In genomic region chr10:102423372-102423968, GRCh38 we compare ENCODE assay signal across 10 cellular contexts. TPM values are rescaled to one million over a fixed set of nuclear protein-coding genes. Genes with fewer than 3 reads are reported as not detected.
A peak's percentile ranks its signal among the peaks of the same experiment; 100 is the strongest.
DNase-seq lines count a peak whose midpoint lies in the region; ATAC-seq and TF ChIP-seq lines count a peak whose summit lies in the region.
"Had no signal": no experiment of that assay in that cellular context is flagged by ENCODE, and none has a peak within 500 bp of the region (broad histone marks: within the 10 kb centered on the region; RNA-seq: fewer than 3 reads in every experiment).

No MANE protein-coding gene starts in this region.

- H3K36me3 Mint-ChIP-seq in activated T-helper 17 cell treated with anti-CD3 and anti-CD28 coated beads, Interleukin-2, amount 50 U/mL, for 72 hours (ENCODE audit: low read depth) = peaks cover 16% of the 10 kb centered on the region
- peaks cover 7% of the 10 kb centered on the region for H3K36me3 Mint-ChIP-seq in memory B cell
- no peaks in the 10 kb centered on the region for H3K36me3 Mint-ChIP-seq in type B pancreatic cell
- H3K36me3 Mint-ChIP-seq in activated CD8-positive, alpha-beta memory T cell treated with anti-CD3 and anti-CD28 coated beads, Interleukin-2, amount 10 ng/mL, durations not matched to agents 7 days and 5 days = peaks cover 1% of the 10 kb centered on the region

- H3K27ac Mint-ChIP-seq in activated T-helper 17 cell treated with anti-CD3 and anti-CD28 coated beads, Interleukin-2, amount 50 U/mL, for 72 hours = peak overlapping the region; percentile 41
- no peak overlapping the region for H3K27ac Mint-ChIP-seq in memory B cell
- no peak overlapping the region for H3K27ac Mint-ChIP-seq in type B pancreatic cell
- H3K27ac Mint-ChIP-seq in activated CD8-positive, alpha-beta memory T cell treated with anti-CD3 and anti-CD28 coated beads, Interleukin-2, amount 10 ng/mL, durations not matched to agents 7 days and 5 days = no peak overlapping the region

- CTCF ChIA-PET in activated CD8-positive, alpha-beta memory T cell treated with anti-CD3 and anti-CD28 coated beads, Interleukin-2, amount 10 ng/mL, durations not matched to agents 7 days and 5 days (lab: Charles Lee) = interaction anchor here (0.5 to 7.2 kb wide), 15 partner anchors 10 to 254 kb away, joined by 3 to 82 read pairs (median 7); partner anchors contain the start of genes C10orf95, CUEDC2 and ELOVL3

- peaks cover 8% of the 10 kb centered on the region for H3K27me3 ChIP-seq in left ventricle myocardium inferior (ENCODE audit: low read depth)
- H3K27me3 ChIP-seq: pancreas had no signal

- peak overlapping the region; percentile 99 for H3K4me3 Mint-ChIP-seq in activated T-helper 17 cell treated with anti-CD3 and anti-CD28 coated beads, Interleukin-2, amount 50 U/mL, for 72 hours
- H3K4me3 Mint-ChIP-seq in memory B cell = peak overlapping the region; percentile 39
- H3K4me3 Mint-ChIP-seq in type B pancreatic cell = peak overlapping the region; percentile 70
- H3K4me3 Mint-ChIP-seq in activated CD8-positive, alpha-beta memory T cell treated with anti-CD3 and anti-CD28 coated beads, Interleukin-2, amount 10 ng/mL, durations not matched to agents 7 days and 5 days = no peak overlapping the region

- peaks cover 20% of the 10 kb centered on the region for H3K4me1 Mint-ChIP-seq in activated T-helper 17 cell treated with anti-CD3 and anti-CD28 coated beads, Interleukin-2, amount 50 U/mL, for 72 hours
- H3K4me1 Mint-ChIP-seq in memory B cell = peaks cover 17% of the 10 kb centered on the region
- peaks cover 9% of the 10 kb centered on the region for H3K4me1 Mint-ChIP-seq in type B pancreatic cell (ENCODE audit: unreplicated experiment)
- H3K4me1 Mint-ChIP-seq in activated CD8-positive, alpha-beta memory T cell treated with anti-CD3 and anti-CD28 coated beads, Interleukin-2, amount 10 ng/mL, durations not matched to agents 7 days and 5 days = peaks cover 45% of the 10 kb centered on the region

- H3K36me3 ChIP-seq in left ventricle myocardium inferior = peaks cover 20% of the 10 kb centered on the region

- peak overlapping the region; percentile 95 for H3K27ac ChIP-seq in left ventricle myocardium inferior (replicated peaks)

- DNase-seq in left ventricle myocardium inferior (no peak), Right ventricle myocardium inferior (ENCODE audit: missing footprints) (no peak), memory B cell (ENCODE audit: low spot score in 2 of 2) (peak in 1 of 2 donors; percentile 12), type B pancreatic cell (ENCODE audit: extremely low spot score, unreplicated experiment) (no peak)
- no peak for DNase-seq in activated CD8-positive, alpha-beta memory T cell treated with anti-CD3 and anti-CD28 coated beads, Interleukin-2, amount 10 ng/mL, durations not matched to agents 7 days and 5 days
- DNase-seq in stimulated activated CD4-positive, alpha-beta T cell treated with anti-CD3 and anti-CD28 coated beads, Interleukin-2, amount 100 ng/mL, for 24 hours = no peak
- DNase-seq: SHP77 treated with DMSO at 0.1 percent for 48 hours had no signal

- no peaks in the 10 kb centered on the region for H3K9me3 ChIP-seq in left ventricle myocardium inferior (replicated peaks)
- H3K9me3 ChIP-seq: pancreas had no signal

- no peaks in the 10 kb centered on the region for H3K9me3 Mint-ChIP-seq in activated T-helper 17 cell treated with anti-CD3 and anti-CD28 coated beads, Interleukin-2, amount 50 U/mL, for 72 hours
- H3K9me3 Mint-ChIP-seq in memory B cell = no peaks in the 10 kb centered on the region
- H3K9me3 Mint-ChIP-seq in type B pancreatic cell = no peaks in the 10 kb centered on the region
- no peaks in the 10 kb centered on the region for H3K9me3 Mint-ChIP-seq in activated CD8-positive, alpha-beta memory T cell treated with anti-CD3 and anti-CD28 coated beads, Interleukin-2, amount 10 ng/mL, durations not matched to agents 7 days and 5 days (ENCODE audit: low read depth)

- intact Hi-C loops in left ventricle myocardium inferior (cut with micrococcal nuclease) = no loop called here
- intact Hi-C loops in Right ventricle myocardium inferior (cut with DNase I) = no loop called here

- H3K4me3 ChIP-seq in left ventricle myocardium inferior = peak overlapping the region; percentile 82

- TF ChIP-seq CTCF in left ventricle myocardium inferior (IDR thresholded peaks at IDR 0.05; ENCODE audit: borderline replicate concordance) (no peak), type B pancreatic cell (conservative IDR thresholded peaks at IDR 0.05) (no peak)

- no peak for ATAC-seq in Right ventricle myocardium inferior
- ATAC-seq in activated T-helper 17 cell treated with anti-CD3 and anti-CD28 coated beads, Interleukin-2, amount 50 U/mL, for 72 hours (replicated peaks) = no peak
- ATAC-seq in memory B cell (ENCODE audit: low read depth) = no peak
- ATAC-seq in activated CD8-positive, alpha-beta memory T cell treated with anti-CD3 and anti-CD28 coated beads, Interleukin-2, amount 10 ng/mL, durations not matched to agents 7 days and 5 days = no peak
- no peak for ATAC-seq in GM19397 (IDR thresholded peaks at IDR 0.05; ENCODE audit: unreplicated experiment)

- peaks cover 53% of the 10 kb centered on the region for H3K4me1 ChIP-seq in left ventricle myocardium inferior

- no peaks in the 10 kb centered on the region for H3K27me3 Mint-ChIP-seq in activated T-helper 17 cell treated with anti-CD3 and anti-CD28 coated beads, Interleukin-2, amount 50 U/mL, for 72 hours
- H3K27me3 Mint-ChIP-seq in memory B cell (peaks cover 4% of the 10 kb centered on the region), type B pancreatic cell (peaks cover 14% of the 10 kb centered on the region)
- H3K27me3 Mint-ChIP-seq in activated CD8-positive, alpha-beta memory T cell treated with anti-CD3 and anti-CD28 coated beads, Interleukin-2, amount 10 ng/mL, durations not matched to agents 7 days and 5 days = peaks cover 4% of the 10 kb centered on the region

RNA-seq across cellular contexts. Expression of gene FBXL15, which starts 2.8 kb away (rescaled TPM):
- total RNA-seq in left ventricle myocardium inferior = 12.3 TPM
- 8.4 TPM for total RNA-seq in Right ventricle myocardium inferior
- total RNA-seq in activated T-helper 17 cell treated with anti-CD3 and anti-CD28 coated beads, Interleukin-2, amount 50 U/mL, for 72 hours = 10 to 100 TPM; 12.6 to 15.4 TPM
- 14.8 and 19.0 TPM in 2 replicates for total RNA-seq in type B pancreatic cell (ENCODE audit: low replicate concordance)
- total RNA-seq in activated CD8-positive, alpha-beta memory T cell treated with anti-CD3 and anti-CD28 coated beads, Interleukin-2, amount 10 ng/mL, durations not matched to agents 7 days and 5 days = 10 to 100 TPM; 13.5 to 15.2 TPM

RNA-seq across cellular contexts. Expression of gene PSD, which starts 4.9 kb away (rescaled TPM):
- 0.93 TPM for total RNA-seq in left ventricle myocardium inferior
- total RNA-seq in Right ventricle myocardium inferior = 0.49 TPM
- 1 to 10 TPM; 3.0 to 8.0 TPM for total RNA-seq in activated T-helper 17 cell treated with anti-CD3 and anti-CD28 coated beads, Interleukin-2, amount 50 U/mL, for 72 hours
- 7.8 and 9.3 TPM in 2 replicates for total RNA-seq in type B pancreatic cell (ENCODE audit: low replicate concordance)
- 1 to 10 TPM; 2.8 to 2.9 TPM for total RNA-seq in activated CD8-positive, alpha-beta memory T cell treated with anti-CD3 and anti-CD28 coated beads, Interleukin-2, amount 10 ng/mL, durations not matched to agents 7 days and 5 days

RNA-seq across cellular contexts. Expression of gene CUEDC2, which starts 8.9 kb away (rescaled TPM):
- total RNA-seq in left ventricle myocardium inferior = 72.3 TPM
- total RNA-seq in Right ventricle myocardium inferior = 84.5 TPM
- total RNA-seq in activated T-helper 17 cell treated with anti-CD3 and anti-CD28 coated beads, Interleukin-2, amount 50 U/mL, for 72 hours = 10 to 100 TPM; 53.3 to 58.5 TPM
- 44.5 and 86.1 TPM in 2 replicates for total RNA-seq in type B pancreatic cell (ENCODE audit: low replicate concordance)
- 10 to 100 TPM; 73.5 to 78.2 TPM for total RNA-seq in activated CD8-positive, alpha-beta memory T cell treated with anti-CD3 and anti-CD28 coated beads, Interleukin-2, amount 10 ng/mL, durations not matched to agents 7 days and 5 days

RNA-seq across cellular contexts. Expression of gene C10orf95, which starts 27.9 kb away (rescaled TPM):
- total RNA-seq in left ventricle myocardium inferior = not detected
- not detected for total RNA-seq in Right ventricle myocardium inferior
- total RNA-seq in activated T-helper 17 cell treated with anti-CD3 and anti-CD28 coated beads, Interleukin-2, amount 50 U/mL, for 72 hours = under 1 TPM; 0.29 to 0.39 TPM
- 0.75 and 2.3 TPM in 2 replicates for total RNA-seq in type B pancreatic cell (ENCODE audit: low replicate concordance)
- total RNA-seq in activated CD8-positive, alpha-beta memory T cell treated with anti-CD3 and anti-CD28 coated beads, Interleukin-2, amount 10 ng/mL, durations not matched to agents 7 days and 5 days = under 1 TPM in 1 of 2 experiments, not detected in 1; 0.35 TPM

RNA-seq across cellular contexts. Expression of gene NFKB2, which starts 28.0 kb away (rescaled TPM):
- 11.0 TPM for total RNA-seq in left ventricle myocardium inferior
- total RNA-seq in Right ventricle myocardium inferior = 15.1 TPM
- total RNA-seq in activated T-helper 17 cell treated with anti-CD3 and anti-CD28 coated beads, Interleukin-2, amount 50 U/mL, for 72 hours = 100 to 1,000 TPM; 192 to 372 TPM
- total RNA-seq in type B pancreatic cell (ENCODE audit: low replicate concordance) = 29.7 and 47.1 TPM in 2 replicates
- total RNA-seq in activated CD8-positive, alpha-beta memory T cell treated with anti-CD3 and anti-CD28 coated beads, Interleukin-2, amount 10 ng/mL, durations not matched to agents 7 days and 5 days = 100 to 1,000 TPM in 1 of 2 experiments, 10 to 100 TPM in 1; 78.1 to 199 TPM
